In genomic region chr17:42275527-42276358, GRCh38 we compare ENCODE assay signal across 1 cellular context.
TF ChIP-seq lines count a peak whose summit lies in the region.

No MANE protein-coding gene starts in this region.

TF ChIP-seq in K562, 482 proteins besides CTCF, POLR2A, EP300 and RAD21 (continued from another document and continues in another):
- TF ChIP-seq NR2C1 (IDR thresholded peaks at IDR 0.05) (no peak), NR2C1 (tag; IDR thresholded peaks at IDR 0.05) (no peak), BDP1 (IDR thresholded peaks at IDR 0.05; ENCODE audit: insufficient read depth, insufficient read length) (no peak), POLR3A (IDR thresholded peaks at IDR 0.05; ENCODE audit: borderline replicate concordance, extremely low read depth, insufficient read depth, insufficient read length) (no peak), BRCA1 (IDR thresholded peaks at IDR 0.05) (no peak), BRCA1 (CRISPR knock-in tag; IDR thresholded peaks at IDR 0.05) (no peak), REST (CRISPR knock-in tag; IDR thresholded peaks at IDR 0.05; ENCODE audit: low read depth) (no peak), SMARCB1 (IDR thresholded peaks at IDR 0.05; ENCODE audit: insufficient read length, low read depth) (no peak), PHB2 (IDR thresholded peaks at IDR 0.05; ENCODE audit: low read depth) (no peak), SMAD3 (CRISPR knock-in tag; conservative IDR thresholded peaks at IDR 0.05) (no peak), RBM22 (IDR thresholded peaks at IDR 0.05; ENCODE audit: low read depth, low read length, poor library complexity, severe bottlenecking) (no peak), MAFG (tag; conservative IDR thresholded peaks at IDR 0.05) (no peak), GTF2F1 (IDR thresholded peaks at IDR 0.05; ENCODE audit: low read depth, low read length) (no peak; the same call in 1 of the 2 replicates), CAMTA2 (CRISPR knock-in tag; conservative IDR thresholded peaks at IDR 0.05) (no peak), HIVEP1 (CRISPR knock-in tag; IDR thresholded peaks at IDR 0.05) (no peak), HCFC1 (IDR thresholded peaks at IDR 0.05; ENCODE audit: low read depth, low read length) (no peak), MITF (IDR thresholded peaks at IDR 0.05) (no peak), RCOR1 (IDR thresholded peaks at IDR 0.05; ENCODE audit: borderline replicate concordance in 1 of 2, low read depth in 2 of 2, low read length in 2 of 2) (peak in 1 of 2 experiments; percentile 32; a peak in 2 of 4 replicates), KDM2B (CRISPR knock-in tag; IDR thresholded peaks at IDR 0.05) (no peak), PHF8 (IDR thresholded peaks at IDR 0.05; ENCODE audit: borderline replicate concordance, low read length) (peak; percentile 50; the same call in 1 of the 2 replicates), NFATC3 (IDR thresholded peaks at IDR 0.05) (no peak), ZNF586 (CRISPR knock-in tag; conservative IDR thresholded peaks at IDR 0.05) (no peak), ZC3H8 (IDR thresholded peaks at IDR 0.05) (no peak), DNMT1 (IDR thresholded peaks at IDR 0.05) (no peak), SRSF7 (optimal IDR thresholded peaks at IDR 0.05; ENCODE audit: low read depth, low read length) (no peak), ARNT (IDR thresholded peaks at IDR 0.05) (no peak), LCOR (CRISPR knock-in tag; IDR thresholded peaks at IDR 0.05) (no peak), POLR2AphosphoS2 (IDR thresholded peaks at IDR 0.05; ENCODE audit: low read length) (no peak; the same call in 1 of the 2 replicates), ZNF699 (CRISPR knock-in tag; IDR thresholded peaks at IDR 0.05; ENCODE audit: insufficient replicate concordance) (no peak), TGIF2 (CRISPR knock-in tag; IDR thresholded peaks at IDR 0.05) (no peak), ZNF140 (CRISPR knock-in tag; IDR thresholded peaks at IDR 0.05) (no peak), E2F5 (CRISPR knock-in tag; IDR thresholded peaks at IDR 0.05) (no peak), RUNX1 (IDR thresholded peaks at IDR 0.05; ENCODE audit: low read depth) (no peak), ZNF212 (CRISPR knock-in tag; IDR thresholded peaks at IDR 0.05) (no peak), HDAC6 (IDR thresholded peaks at IDR 0.05; ENCODE audit: low read depth, low read length) (no peak), ZC3H4 (CRISPR knock-in tag; IDR thresholded peaks at IDR 0.05; ENCODE audit: borderline replicate concordance) (no peak), POLR2G (IDR thresholded peaks at IDR 0.05; ENCODE audit: low read depth, low read length) (no peak), U2AF2 (optimal IDR thresholded peaks at IDR 0.05; ENCODE audit: low read depth, low read length) (no peak), CEBPB (tag; IDR thresholded peaks at IDR 0.05) (no peak), SAP30 (IDR thresholded peaks at IDR 0.05; ENCODE audit: borderline replicate concordance, insufficient read depth, low read depth, low read length, poor library complexity, severe bottlenecking) (no peak), POLR2H (tag; IDR thresholded peaks at IDR 0.05; ENCODE audit: low read depth) (peak; percentile 66; the same call in 1 of the 2 replicates), HMBOX1 (IDR thresholded peaks at IDR 0.05) (no peak), CHCHD3 (CRISPR knock-in tag; IDR thresholded peaks at IDR 0.05) (no peak), RB1 (IDR thresholded peaks at IDR 0.05; ENCODE audit: low read depth) (no peak), EHMT2 (IDR thresholded peaks at IDR 0.05) (no peak), GABPA (tag; conservative IDR thresholded peaks at IDR 0.05; ENCODE audit: low read depth) (no peak), ZNF280B (CRISPR knock-in tag; IDR thresholded peaks at IDR 0.05) (no peak), ZNF696 (CRISPR knock-in tag; conservative IDR thresholded peaks at IDR 0.05) (no peak), FOXJ3 (CRISPR knock-in tag; IDR thresholded peaks at IDR 0.05) (no peak), TOE1 (IDR thresholded peaks at IDR 0.05; ENCODE audit: borderline replicate concordance) (peak; percentile 58; the same call in 1 of the 2 replicates), TOE1 (CRISPR knock-in tag; IDR thresholded peaks at IDR 0.05; ENCODE audit: borderline replicate concordance, low read depth) (no peak), TAF9B (IDR thresholded peaks at IDR 0.05; ENCODE audit: partially characterized antibody) (peak; percentile 73), FUS (optimal IDR thresholded peaks at IDR 0.05; ENCODE audit: low read depth, low read length) (no peak), HNRNPUL1 (IDR thresholded peaks at IDR 0.05; ENCODE audit: low read length) (no peak), ZBTB2 (IDR thresholded peaks at IDR 0.05) (peak; percentile 68; the same call in 1 of the 2 replicates), TEAD4 (IDR thresholded peaks at IDR 0.05; ENCODE audit: low read length) (peak; percentile 54), TEAD4 (CRISPR knock-in tag; IDR thresholded peaks at IDR 0.05; ENCODE audit: borderline replicate concordance) (no peak), KLF6 (CRISPR knock-in tag; IDR thresholded peaks at IDR 0.05; ENCODE audit: borderline replicate concordance) (no peak), ZNF507 (tag; conservative IDR thresholded peaks at IDR 0.05) (no peak), STAT5A (IDR thresholded peaks at IDR 0.05; ENCODE audit: borderline replicate concordance, low read length) (peak; percentile 7; the same call in 1 of the 2 replicates), CREB5 (CRISPR knock-in tag; IDR thresholded peaks at IDR 0.05) (no peak)
- TF ChIP-seq, protein P1, sequence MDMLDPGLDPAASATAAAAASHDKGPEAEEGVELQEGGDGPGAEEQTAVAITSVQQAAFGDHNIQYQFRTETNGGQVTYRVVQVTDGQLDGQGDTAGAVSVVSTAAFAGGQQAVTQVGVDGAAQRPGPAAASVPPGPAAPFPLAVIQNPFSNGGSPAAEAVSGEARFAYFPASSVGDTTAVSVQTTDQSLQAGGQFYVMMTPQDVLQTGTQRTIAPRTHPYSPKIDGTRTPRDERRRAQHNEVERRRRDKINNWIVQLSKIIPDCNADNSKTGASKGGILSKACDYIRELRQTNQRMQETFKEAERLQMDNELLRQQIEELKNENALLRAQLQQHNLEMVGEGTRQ (CRISPR knock-in tag; IDR thresholded peaks at IDR 0.05), result no peak
- TF ChIP-seq, protein P2, sequence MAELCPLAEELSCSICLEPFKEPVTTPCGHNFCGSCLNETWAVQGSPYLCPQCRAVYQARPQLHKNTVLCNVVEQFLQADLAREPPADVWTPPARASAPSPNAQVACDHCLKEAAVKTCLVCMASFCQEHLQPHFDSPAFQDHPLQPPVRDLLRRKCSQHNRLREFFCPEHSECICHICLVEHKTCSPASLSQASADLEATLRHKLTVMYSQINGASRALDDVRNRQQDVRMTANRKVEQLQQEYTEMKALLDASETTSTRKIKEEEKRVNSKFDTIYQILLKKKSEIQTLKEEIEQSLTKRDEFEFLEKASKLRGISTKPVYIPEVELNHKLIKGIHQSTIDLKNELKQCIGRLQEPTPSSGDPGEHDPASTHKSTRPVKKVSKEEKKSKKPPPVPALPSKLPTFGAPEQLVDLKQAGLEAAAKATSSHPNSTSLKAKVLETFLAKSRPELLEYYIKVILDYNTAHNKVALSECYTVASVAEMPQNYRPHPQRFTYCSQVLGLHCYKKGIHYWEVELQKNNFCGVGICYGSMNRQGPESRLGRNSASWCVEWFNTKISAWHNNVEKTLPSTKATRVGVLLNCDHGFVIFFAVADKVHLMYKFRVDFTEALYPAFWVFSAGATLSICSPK (IDR thresholded peaks at IDR 0.05; ENCODE audit: borderline replicate concordance), result 0 out of 2 replicates have a peak, but pooled peaks have one; percentile 86
